ENCODE assay signal across 29 cellular contexts in the genomic region with DNA sequence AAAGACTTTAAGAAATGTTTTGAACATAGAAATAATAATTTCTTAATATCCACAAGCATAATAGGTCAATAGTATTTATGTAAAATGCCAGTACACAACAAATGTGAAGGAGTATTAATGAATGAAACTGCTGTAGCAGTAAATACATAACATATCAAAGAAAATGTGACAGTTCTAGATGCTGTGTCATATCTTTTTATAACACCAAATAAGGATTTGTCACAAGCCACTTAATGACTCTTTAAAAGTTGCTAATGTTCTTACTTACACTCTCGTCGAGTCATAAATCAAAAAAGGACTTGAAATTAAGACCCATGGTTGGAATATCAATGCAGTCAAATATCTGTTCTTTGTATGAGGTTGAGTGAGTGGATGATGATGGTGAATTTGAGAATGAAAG.
"Had no signal": no experiment of that assay in that cellular context is flagged by ENCODE, and none has a peak within 500 bp of the region (broad histone marks: within the 10 kb centered on the region; RNA-seq: fewer than 3 reads in every experiment).

No MANE protein-coding gene starts in this region.

- FAIRE-seq: pancreas had no signal

- H3K9me3 Mint-ChIP-seq: immature natural killer cell; memory B cell; natural killer cell; neural crest cell; stimulated activated naive CD8-positive, alpha-beta T cell treated with anti-CD3 and anti-CD28 coated beads, Interleukin-15, amount 100 ng/mL, for 72 hours had no signal

- H3K36me3 Mint-ChIP-seq: immature natural killer cell, memory B cell, natural killer cell had no signal

- H3K4me1 ChIP-seq: foreskin keratinocyte, pancreas, suprapubic skin, upper lobe of right lung, uterus had no signal

- DNase-seq: dermis blood vessel endothelial cell; effector memory CD4-positive, alpha-beta T cell; foreskin keratinocyte; hypothalamus; immature natural killer cell; islet precursor cell; kidney glomerular epithelial cell; natural killer cell; pancreas; retina; stimulated activated CD4-positive, alpha-beta T cell treated with anti-CD3 and anti-CD28 coated beads, Interleukin-12 subunit alpha, Interleukin-12 subunit beta, amount 100 ng/mL, for 4 hours; stimulated activated CD4-positive, alpha-beta T cell treated with anti-CD3 and anti-CD28 coated beads, Interleukin-1b, Interleukin-23, amount 100 ng/mL, for 48 hours; stimulated activated CD4-positive, alpha-beta T cell treated with anti-CD3 and anti-CD28 coated beads, Interleukin-4, amount 100 ng/mL, for 1 hour; stimulated activated CD8-positive, alpha-beta memory T cell treated with anti-CD3 and anti-CD28 coated beads, Interleukin-4, amount 100 ng/mL, for 48 hours; stimulated activated naive CD4-positive, alpha-beta T cell; stimulated activated naive CD8-positive, alpha-beta T cell treated with anti-CD3 and anti-CD28 coated beads, Interleukin-15, amount 100 ng/mL, for 72 hours; transverse colon; upper lobe of right lung; uterus had no signal

- H3K4me3 ChIP-seq: coronary artery, esophagus muscularis mucosa, gastroesophageal sphincter, lung, pancreas, smooth muscle cell, suprapubic skin, transverse colon, upper lobe of right lung, uterus had no signal

- H3K4me3 Mint-ChIP-seq: immature natural killer cell; memory B cell; natural killer cell; neural crest cell; stimulated activated naive CD8-positive, alpha-beta T cell treated with anti-CD3 and anti-CD28 coated beads, Interleukin-15, amount 100 ng/mL, for 72 hours had no signal

- H3K27me3 ChIP-seq: esophagus muscularis mucosa, foreskin keratinocyte, gastroesophageal sphincter, neutrophil, pancreas, suprapubic skin, transverse colon, upper lobe of right lung, uterus had no signal

- H3K36me3 ChIP-seq: esophagus muscularis mucosa, gastroesophageal sphincter, neutrophil, pancreas, suprapubic skin, transverse colon, upper lobe of right lung, uterus had no signal

- H3K27me3 Mint-ChIP-seq: memory B cell; stimulated activated naive CD8-positive, alpha-beta T cell treated with anti-CD3 and anti-CD28 coated beads, Interleukin-15, amount 100 ng/mL, for 72 hours had no signal

- H3K27ac Mint-ChIP-seq: stimulated activated naive CD8-positive, alpha-beta T cell treated with anti-CD3 and anti-CD28 coated beads, Interleukin-15, amount 100 ng/mL, for 72 hours had no signal

- H3K27ac ChIP-seq: coronary artery, esophagus muscularis mucosa, foreskin keratinocyte, gastroesophageal sphincter, neutrophil, pancreas, suprapubic skin, transverse colon, upper lobe of right lung, uterus had no signal

- H3K4me2 ChIP-seq: smooth muscle cell had no signal

- H3K9me3 ChIP-seq: neutrophil, pancreas, suprapubic skin, transverse colon, upper lobe of right lung, uterus had no signal

- ATAC-seq: foreskin keratinocyte, gastroesophageal sphincter, pancreas, sciatic nerve, upper lobe of right lung had no signal
